Comparison of ENCODE assay signal across 1 cellular context in the genomic region with DNA sequence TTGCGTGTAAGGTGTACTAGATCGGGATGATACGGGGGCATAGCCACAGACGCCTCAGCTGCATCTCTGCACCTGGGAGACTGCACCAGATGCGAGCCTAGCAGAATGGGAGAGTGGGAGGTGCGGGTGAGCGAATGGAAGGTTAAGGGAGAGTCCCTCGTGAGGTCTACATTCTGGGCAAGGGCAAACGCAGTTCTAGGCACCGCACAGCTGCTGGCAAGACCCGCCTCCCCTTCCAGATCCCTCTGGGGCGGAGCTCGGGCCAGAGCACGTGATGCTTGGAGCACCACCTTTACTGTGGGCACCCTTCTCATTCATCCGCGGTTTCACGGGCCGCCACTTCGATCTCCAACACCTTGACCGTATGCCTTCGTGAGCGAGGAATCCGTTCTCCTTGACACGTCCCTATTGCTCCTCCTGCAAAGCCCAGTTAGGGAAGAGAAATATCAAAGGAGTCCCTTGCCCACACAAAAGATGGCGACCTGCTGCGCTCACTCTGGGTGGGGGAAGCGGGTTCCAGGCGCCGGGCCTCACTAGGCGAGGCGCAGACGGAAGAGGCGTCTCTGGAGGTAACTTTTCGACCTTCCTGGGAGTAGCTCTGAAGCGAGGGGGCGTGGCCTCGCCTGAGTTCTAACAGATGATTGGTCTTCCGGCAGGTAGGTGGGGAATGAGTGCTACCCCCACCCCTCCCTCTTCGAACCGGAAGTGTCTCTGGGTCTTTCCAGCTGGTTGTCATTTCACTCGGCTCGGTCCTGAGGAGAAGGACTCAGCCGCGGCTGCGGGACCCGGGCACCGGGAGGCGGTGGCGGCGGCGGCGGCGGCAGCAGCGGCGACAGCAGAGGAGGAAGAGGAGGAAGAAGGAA.
TF ChIP-seq lines count a peak whose summit lies in the region.

A gene (plus strand): TSS at position 740 of the 863 bp plus-strand sequence. CDS start 1,385 bp downstream, outside the sequence.

TF ChIP-seq in K562, 482 proteins besides CTCF, POLR2A, EP300 and RAD21 (continued from another document and continues in another):
- no peak for TF ChIP-seq RFX7 (CRISPR knock-in tag; IDR thresholded peaks at IDR 0.05)
- no peak for TF ChIP-seq SMARCB1 (IDR thresholded peaks at IDR 0.05; ENCODE audit: insufficient read length, low read depth)
- no peak; the same call in 1 of the 2 replicates for TF ChIP-seq ESRRA (IDR thresholded peaks at IDR 0.05; ENCODE audit: borderline replicate concordance, low read depth)
- TF ChIP-seq SPI1 (IDR thresholded peaks at IDR 0.05; ENCODE audit: borderline replicate concordance, low read depth, low read length) = peak; percentile 31; the same call in 1 of the 2 replicates
- peak in 1 of 2 experiments; percentile 99; a peak in 2 of 4 replicates for TF ChIP-seq CSDE1 (IDR thresholded peaks at IDR 0.05)
- peak; percentile 60; the same call in 1 of the 2 replicates for TF ChIP-seq MYBL2 (IDR thresholded peaks at IDR 0.05; ENCODE audit: low read depth)
- no peak for TF ChIP-seq MYBL2 (CRISPR knock-in tag; IDR thresholded peaks at IDR 0.05; ENCODE audit: borderline replicate concordance)
- TF ChIP-seq, protein P1, sequence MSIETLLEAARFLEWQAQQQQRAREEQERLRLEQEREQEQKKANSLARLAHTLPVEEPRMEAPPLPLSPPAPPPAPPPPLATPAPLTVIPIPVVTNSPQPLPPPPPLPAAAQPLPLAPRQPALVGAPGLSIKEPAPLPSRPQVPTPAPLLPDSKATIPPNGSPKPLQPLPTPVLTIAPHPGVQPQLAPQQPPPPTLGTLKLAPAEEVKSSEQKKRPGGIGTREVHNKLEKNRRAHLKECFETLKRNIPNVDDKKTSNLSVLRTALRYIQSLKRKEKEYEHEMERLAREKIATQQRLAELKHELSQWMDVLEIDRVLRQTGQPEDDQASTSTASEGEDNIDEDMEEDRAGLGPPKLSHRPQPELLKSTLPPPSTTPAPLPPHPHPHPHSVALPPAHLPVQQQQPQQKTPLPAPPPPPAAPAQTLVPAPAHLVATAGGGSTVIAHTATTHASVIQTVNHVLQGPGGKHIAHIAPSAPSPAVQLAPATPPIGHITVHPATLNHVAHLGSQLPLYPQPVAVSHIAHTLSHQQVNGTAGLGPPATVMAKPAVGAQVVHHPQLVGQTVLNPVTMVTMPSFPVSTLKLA (conservative IDR thresholded peaks at IDR 0.05) = peak; percentile 87
- no peak for TF ChIP-seq ZNF253 (CRISPR knock-in tag; conservative IDR thresholded peaks at IDR 0.05)
- TF ChIP-seq, protein P2, sequence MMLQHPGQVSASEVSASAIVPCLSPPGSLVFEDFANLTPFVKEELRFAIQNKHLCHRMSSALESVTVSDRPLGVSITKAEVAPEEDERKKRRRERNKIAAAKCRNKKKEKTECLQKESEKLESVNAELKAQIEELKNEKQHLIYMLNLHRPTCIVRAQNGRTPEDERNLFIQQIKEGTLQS (IDR thresholded peaks at IDR 0.05) = peak; percentile 35; the same call in 1 of the 2 replicates
- TF ChIP-seq, protein P2 (CRISPR knock-in tag; conservative IDR thresholded peaks at IDR 0.05) = peak; percentile 75; the same call in 1 of the 2 replicates
- TF ChIP-seq TEAD4 (IDR thresholded peaks at IDR 0.05; ENCODE audit: low read length) = 0 out of 2 replicates have a peak, but pooled peaks have one; percentile 9
- no peak for TF ChIP-seq TEAD4 (CRISPR knock-in tag; IDR thresholded peaks at IDR 0.05; ENCODE audit: borderline replicate concordance)
- TF ChIP-seq FOXK1 (CRISPR knock-in tag; IDR thresholded peaks at IDR 0.05; ENCODE audit: borderline replicate concordance) = peak; percentile 77; the same call in 1 of the 2 replicates
- TF ChIP-seq TAF15 (IDR thresholded peaks at IDR 0.05; ENCODE audit: low read depth, low read length) = no peak
- no peak for TF ChIP-seq FOXA3 (CRISPR knock-in tag; conservative IDR thresholded peaks at IDR 0.05 in 1 of 2, IDR thresholded peaks at IDR 0.05 in 1 of 2)
- no peak for TF ChIP-seq PYGO2 (tag; IDR thresholded peaks at IDR 0.05)
- TF ChIP-seq ETV5 (CRISPR knock-in tag; IDR thresholded peaks at IDR 0.05; ENCODE audit: low read depth) = peak; percentile 93; the same call in 1 of the 2 replicates
- TF ChIP-seq HDAC1 (IDR thresholded peaks at IDR 0.05) = peak; percentile 81 to 100; a peak in 3 of 4 replicates
- peak; percentile 35; the same call in 1 of the 2 replicates for TF ChIP-seq GATAD2A (IDR thresholded peaks at IDR 0.05)
- TF ChIP-seq, protein P3, sequence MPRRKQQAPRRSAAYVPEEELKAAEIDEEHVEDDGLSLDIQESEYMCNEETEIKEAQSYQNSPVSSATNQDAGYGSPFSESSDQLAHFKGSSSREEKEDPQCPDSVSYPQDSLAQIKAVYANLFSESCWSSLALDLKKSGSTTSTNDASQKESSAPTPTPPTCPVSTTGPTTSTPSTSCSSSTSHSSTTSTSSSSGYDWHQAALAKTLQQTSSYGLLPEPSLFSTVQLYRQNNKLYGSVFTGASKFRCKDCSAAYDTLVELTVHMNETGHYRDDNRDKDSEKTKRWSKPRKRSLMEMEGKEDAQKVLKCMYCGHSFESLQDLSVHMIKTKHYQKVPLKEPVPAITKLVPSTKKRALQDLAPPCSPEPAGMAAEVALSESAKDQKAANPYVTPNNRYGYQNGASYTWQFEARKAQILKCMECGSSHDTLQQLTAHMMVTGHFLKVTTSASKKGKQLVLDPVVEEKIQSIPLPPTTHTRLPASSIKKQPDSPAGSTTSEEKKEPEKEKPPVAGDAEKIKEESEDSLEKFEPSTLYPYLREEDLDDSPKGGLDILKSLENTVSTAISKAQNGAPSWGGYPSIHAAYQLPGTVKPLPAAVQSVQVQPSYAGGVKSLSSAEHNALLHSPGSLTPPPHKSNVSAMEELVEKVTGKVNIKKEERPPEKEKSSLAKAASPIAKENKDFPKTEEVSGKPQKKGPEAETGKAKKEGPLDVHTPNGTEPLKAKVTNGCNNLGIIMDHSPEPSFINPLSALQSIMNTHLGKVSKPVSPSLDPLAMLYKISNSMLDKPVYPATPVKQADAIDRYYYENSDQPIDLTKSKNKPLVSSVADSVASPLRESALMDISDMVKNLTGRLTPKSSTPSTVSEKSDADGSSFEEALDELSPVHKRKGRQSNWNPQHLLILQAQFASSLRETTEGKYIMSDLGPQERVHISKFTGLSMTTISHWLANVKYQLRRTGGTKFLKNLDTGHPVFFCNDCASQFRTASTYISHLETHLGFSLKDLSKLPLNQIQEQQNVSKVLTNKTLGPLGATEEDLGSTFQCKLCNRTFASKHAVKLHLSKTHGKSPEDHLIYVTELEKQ (CRISPR knock-in tag; IDR thresholded peaks at IDR 0.05) = no peak
- TF ChIP-seq, protein P4, sequence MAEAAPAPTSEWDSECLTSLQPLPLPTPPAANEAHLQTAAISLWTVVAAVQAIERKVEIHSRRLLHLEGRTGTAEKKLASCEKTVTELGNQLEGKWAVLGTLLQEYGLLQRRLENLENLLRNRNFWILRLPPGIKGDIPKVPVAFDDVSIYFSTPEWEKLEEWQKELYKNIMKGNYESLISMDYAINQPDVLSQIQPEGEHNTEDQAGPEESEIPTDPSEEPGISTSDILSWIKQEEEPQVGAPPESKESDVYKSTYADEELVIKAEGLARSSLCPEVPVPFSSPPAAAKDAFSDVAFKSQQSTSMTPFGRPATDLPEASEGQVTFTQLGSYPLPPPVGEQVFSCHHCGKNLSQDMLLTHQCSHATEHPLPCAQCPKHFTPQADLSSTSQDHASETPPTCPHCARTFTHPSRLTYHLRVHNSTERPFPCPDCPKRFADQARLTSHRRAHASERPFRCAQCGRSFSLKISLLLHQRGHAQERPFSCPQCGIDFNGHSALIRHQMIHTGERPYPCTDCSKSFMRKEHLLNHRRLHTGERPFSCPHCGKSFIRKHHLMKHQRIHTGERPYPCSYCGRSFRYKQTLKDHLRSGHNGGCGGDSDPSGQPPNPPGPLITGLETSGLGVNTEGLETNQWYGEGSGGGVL (CRISPR knock-in tag; IDR thresholded peaks at IDR 0.05) = no peak
- TF ChIP-seq SNIP1 (IDR thresholded peaks at IDR 0.05; ENCODE audit: low read depth) = no peak
- TF ChIP-seq BHLHE40 (IDR thresholded peaks at IDR 0.05; ENCODE audit: low read length) = peak; percentile 68
- TF ChIP-seq DMBX1 (CRISPR knock-in tag; IDR thresholded peaks at IDR 0.05; ENCODE audit: borderline replicate concordance) = peak; percentile 83
- TF ChIP-seq ZNF717 (CRISPR knock-in tag; IDR thresholded peaks at IDR 0.05) = no peak
- TF ChIP-seq EGR1 (conservative IDR thresholded peaks at IDR 0.05) = 0 out of 2 replicates have a peak, but pooled peaks have one; percentile 26
- TF ChIP-seq SP2 (IDR thresholded peaks at IDR 0.05; ENCODE audit: extremely low read depth, low read depth, low read length, poor library complexity, severe bottlenecking) = no peak
- TF ChIP-seq POLR3G (IDR thresholded peaks at IDR 0.05; ENCODE audit: extremely low read depth, insufficient read length, insufficient replicate concordance) = no peak
- TF ChIP-seq, protein P5, sequence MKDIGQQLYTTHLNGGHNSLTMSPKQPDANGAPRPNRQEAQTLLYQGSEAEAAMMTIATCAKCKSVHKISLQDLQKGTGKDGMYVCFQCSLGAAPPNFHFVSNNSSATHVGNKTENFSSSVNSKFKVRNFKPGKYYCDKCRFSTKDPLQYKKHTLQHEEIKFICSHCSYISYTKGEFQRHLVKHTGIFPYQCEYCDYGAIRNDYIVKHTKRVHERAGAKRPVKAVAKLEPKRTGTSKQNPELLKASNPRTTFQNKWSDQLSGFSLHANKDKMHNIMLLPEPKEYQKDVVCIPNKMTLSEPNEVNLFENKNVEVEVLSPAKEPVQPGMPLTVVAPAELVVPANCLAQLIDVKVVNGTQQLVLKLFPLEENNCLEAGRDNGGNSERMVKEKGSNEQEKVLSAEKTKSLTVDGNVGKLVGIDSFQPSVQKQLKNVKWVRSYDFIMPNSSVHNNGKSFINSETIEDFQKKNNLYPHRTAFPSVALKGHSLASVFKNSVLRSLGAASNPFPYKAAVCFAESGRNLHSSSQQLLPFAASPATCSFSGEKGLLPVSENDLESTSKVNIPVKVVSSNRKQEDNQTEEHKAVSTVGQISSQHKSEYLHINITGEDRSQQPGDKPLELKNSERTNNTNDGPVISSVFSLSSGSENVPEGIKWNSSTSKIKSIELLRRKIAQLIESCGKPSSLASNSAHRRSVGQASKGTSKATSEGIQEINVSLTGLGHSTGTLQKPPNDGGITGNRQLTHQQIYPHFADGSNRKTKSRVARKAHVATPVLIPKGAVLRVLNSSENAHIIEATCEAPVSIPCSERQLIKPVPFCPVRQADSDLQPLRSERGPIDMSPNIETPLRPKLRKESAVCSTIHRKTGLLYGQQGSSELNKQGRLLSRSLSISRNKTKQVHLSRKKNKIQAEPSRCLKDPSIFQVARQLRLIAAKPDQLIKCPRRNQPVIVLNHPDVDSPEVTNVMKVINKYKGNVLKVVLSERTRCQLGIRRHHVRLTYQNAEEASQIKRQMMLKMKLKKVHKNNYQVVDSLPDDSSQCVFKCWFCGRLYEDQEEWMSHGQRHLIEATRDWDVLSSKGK (CRISPR knock-in tag; IDR thresholded peaks at IDR 0.05) = no peak
- TF ChIP-seq GTF2A2 (tag; IDR thresholded peaks at IDR 0.05) = no peak
- no peak for TF ChIP-seq ZNF431 (CRISPR knock-in tag; IDR thresholded peaks at IDR 0.05)
- TF ChIP-seq RFX5 (IDR thresholded peaks at IDR 0.05; ENCODE audit: low read depth, low read length) = no peak
- no peak for TF ChIP-seq CEBPG (CRISPR knock-in tag; IDR thresholded peaks at IDR 0.05)
- no peak for TF ChIP-seq CEBPG (tag; conservative IDR thresholded peaks at IDR 0.05 in 1 of 2, IDR thresholded peaks at IDR 0.05 in 1 of 2)
- TF ChIP-seq, protein P6, sequence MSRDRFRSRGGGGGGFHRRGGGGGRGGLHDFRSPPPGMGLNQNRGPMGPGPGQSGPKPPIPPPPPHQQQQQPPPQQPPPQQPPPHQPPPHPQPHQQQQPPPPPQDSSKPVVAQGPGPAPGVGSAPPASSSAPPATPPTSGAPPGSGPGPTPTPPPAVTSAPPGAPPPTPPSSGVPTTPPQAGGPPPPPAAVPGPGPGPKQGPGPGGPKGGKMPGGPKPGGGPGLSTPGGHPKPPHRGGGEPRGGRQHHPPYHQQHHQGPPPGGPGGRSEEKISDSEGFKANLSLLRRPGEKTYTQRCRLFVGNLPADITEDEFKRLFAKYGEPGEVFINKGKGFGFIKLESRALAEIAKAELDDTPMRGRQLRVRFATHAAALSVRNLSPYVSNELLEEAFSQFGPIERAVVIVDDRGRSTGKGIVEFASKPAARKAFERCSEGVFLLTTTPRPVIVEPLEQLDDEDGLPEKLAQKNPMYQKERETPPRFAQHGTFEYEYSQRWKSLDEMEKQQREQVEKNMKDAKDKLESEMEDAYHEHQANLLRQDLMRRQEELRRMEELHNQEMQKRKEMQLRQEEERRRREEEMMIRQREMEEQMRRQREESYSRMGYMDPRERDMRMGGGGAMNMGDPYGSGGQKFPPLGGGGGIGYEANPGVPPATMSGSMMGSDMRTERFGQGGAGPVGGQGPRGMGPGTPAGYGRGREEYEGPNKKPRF (IDR thresholded peaks at IDR 0.05; ENCODE audit: low read depth, low read length) = no peak
- TF ChIP-seq, protein P7, sequence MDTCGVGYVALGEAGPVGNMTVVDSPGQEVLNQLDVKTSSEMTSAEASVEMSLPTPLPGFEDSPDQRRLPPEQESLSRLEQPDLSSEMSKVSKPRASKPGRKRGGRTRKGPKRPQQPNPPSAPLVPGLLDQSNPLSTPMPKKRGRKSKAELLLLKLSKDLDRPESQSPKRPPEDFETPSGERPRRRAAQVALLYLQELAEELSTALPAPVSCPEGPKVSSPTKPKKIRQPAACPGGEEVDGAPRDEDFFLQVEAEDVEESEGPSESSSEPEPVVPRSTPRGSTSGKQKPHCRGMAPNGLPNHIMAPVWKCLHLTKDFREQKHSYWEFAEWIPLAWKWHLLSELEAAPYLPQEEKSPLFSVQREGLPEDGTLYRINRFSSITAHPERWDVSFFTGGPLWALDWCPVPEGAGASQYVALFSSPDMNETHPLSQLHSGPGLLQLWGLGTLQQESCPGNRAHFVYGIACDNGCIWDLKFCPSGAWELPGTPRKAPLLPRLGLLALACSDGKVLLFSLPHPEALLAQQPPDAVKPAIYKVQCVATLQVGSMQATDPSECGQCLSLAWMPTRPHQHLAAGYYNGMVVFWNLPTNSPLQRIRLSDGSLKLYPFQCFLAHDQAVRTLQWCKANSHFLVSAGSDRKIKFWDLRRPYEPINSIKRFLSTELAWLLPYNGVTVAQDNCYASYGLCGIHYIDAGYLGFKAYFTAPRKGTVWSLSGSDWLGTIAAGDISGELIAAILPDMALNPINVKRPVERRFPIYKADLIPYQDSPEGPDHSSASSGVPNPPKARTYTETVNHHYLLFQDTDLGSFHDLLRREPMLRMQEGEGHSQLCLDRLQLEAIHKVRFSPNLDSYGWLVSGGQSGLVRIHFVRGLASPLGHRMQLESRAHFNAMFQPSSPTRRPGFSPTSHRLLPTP (IDR thresholded peaks at IDR 0.05; ENCODE audit: borderline replicate concordance, extremely low read depth, insufficient read length) = no peak
